In the genomic region with DNA sequence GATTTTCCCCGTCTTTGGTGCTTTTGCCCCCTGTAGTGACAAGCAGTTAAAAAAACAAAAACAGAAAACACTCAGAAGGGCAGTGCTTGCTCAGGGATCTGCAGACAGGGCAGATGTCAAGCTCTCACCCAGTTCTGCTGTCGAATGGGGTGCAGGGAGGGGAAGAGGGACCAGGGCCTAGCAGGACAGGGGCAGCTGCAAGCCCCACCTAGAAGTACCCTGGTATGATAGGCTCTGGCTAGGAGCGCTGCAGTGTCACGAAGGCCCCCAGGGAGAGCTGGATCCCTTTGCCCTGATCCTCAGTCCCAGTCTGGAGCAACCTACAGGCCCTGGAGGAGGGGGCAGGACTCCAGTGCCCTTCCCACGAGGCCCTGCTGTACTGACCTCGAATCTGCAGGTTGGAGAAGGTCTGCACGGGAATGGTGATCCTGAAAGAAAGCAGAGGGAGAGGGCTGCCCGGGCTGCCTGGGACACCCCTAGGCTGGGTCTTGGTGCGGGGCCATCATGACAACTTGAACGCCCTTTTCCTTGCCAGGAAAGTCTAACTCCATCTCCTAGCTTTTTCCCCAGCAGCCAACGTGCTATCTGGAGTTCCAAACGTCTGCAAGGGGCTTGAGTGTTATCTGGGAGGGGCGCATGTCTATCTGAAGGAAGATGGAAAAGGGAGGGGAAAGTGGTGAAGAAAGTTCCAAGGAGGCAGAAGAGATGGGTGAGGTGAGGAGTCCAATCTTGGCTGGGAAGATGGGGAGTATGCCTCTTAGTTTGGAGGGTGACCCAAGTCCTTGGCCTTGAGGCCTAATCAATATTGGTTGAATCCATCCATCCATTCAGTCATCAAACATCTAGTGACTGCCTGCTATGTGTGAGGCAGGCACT, we compare ENCODE assay signal across 10 cellular contexts. TPM values are rescaled to one million over a fixed set of nuclear protein-coding genes. Genes with fewer than 3 reads are reported as not detected.
DNase-seq lines count a peak whose midpoint lies in the region; ATAC-seq and TF ChIP-seq lines count a peak whose summit lies in the region.
"Had no signal": no experiment of that assay in that cellular context is flagged by ENCODE, and none has a peak within 500 bp of the region (broad histone marks: within the 10 kb centered on the region; RNA-seq: fewer than 3 reads in every experiment).

No MANE protein-coding gene starts in this region.

- no peaks in the 10 kb centered on the region for H3K9me3 ChIP-seq in RWPE2 (ENCODE audit: severe bottlenecking)
- H3K9me3 ChIP-seq in hepatocyte (ENCODE audit: low read depth) = no peaks in the 10 kb centered on the region
- H3K9me3 ChIP-seq: suprapubic skin had no signal

- H3K27me3 ChIP-seq in RWPE2 (ENCODE audit: insufficient read depth, poor library complexity, severe bottlenecking) (no peaks in the 10 kb centered on the region), hepatocyte (peaks cover 4% of the 10 kb centered on the region)

- H4K20me1 ChIP-seq in hepatocyte (ENCODE audit: insufficient read depth, poor library complexity, severe bottlenecking) = no peaks in the 10 kb centered on the region

- H2AFZ ChIP-seq in hepatocyte = no peak overlapping the region

- H3K4me3 ChIP-seq in RWPE2 (ENCODE audit: severe bottlenecking) (no peak overlapping the region), hepatocyte (no peak overlapping the region)

- intact Hi-C loops in posterior vena cava (cut with DNase I) = loop anchor here (10.0 kb wide), 2 partner anchors 194 to 224 kb away; partner anchors contain the start of genes ACBD4 (in 1 of the 2) and PLCD3 (in 1 of the 2)

- peak; percentile 9 for DNase-seq in GM13977 (ENCODE audit: low spot score)
- DNase-seq in RWPE2 (ENCODE audit: low spot score) = no peak
- no peak for DNase-seq in hepatocyte (ENCODE audit: low spot score)
- DNase-seq in posterior vena cava (ENCODE audit: low spot score) = peak; percentile 60
- no peak for DNase-seq in GF-D8 (lab: John Stamatoyannopoulos, UW)
- no peak for DNase-seq in MV-4-11 (lab: John Stamatoyannopoulos, UW)
- DNase-seq: NCI-H2029 had no signal

- H3K79me2 ChIP-seq in hepatocyte = no peaks in the 10 kb centered on the region

- ATAC-seq in RWPE2 (ENCODE audit: low read depth) (no peak), GM21528 (IDR thresholded peaks at IDR 0.05; ENCODE audit: low FRiP score, unreplicated experiment) (no peak)

- H3K4me2 ChIP-seq in hepatocyte = peak overlapping the region; percentile 85

- H3K4me1 ChIP-seq in RWPE2 (ENCODE audit: insufficient read depth, poor library complexity, severe bottlenecking) (peaks cover 26% of the 10 kb centered on the region), hepatocyte (ENCODE audit: insufficient read depth) (peaks cover 13% of the 10 kb centered on the region)

- H3K27ac ChIP-seq in RWPE2 (ENCODE audit: poor library complexity, severe bottlenecking) = peak overlapping the region; percentile 71
- no peak overlapping the region for H3K27ac ChIP-seq in hepatocyte
- H3K27ac ChIP-seq: suprapubic skin had no signal

- in situ Hi-C loops in GM13977 (cut with MboI; ENCODE audit: low pct_unique_long_range_greater_than_20kb, low sequenced_read_pairs, unreplicated experiment) = no loop called here

- no peaks in the 10 kb centered on the region for H3K36me3 ChIP-seq in RWPE2 (ENCODE audit: low read depth)
- no peaks in the 10 kb centered on the region for H3K36me3 ChIP-seq in hepatocyte (replicated peaks; ENCODE audit: insufficient read depth, low read depth)
- H3K36me3 ChIP-seq: suprapubic skin had no signal

- WGBS in hepatocyte (ENCODE audit: low lambda C conversion rate, missing lambda C conversion rate) = 84% methylated on average over 13 of the region's 13 CpGs

- H3K9me2 ChIP-seq in hepatocyte (replicated peaks; ENCODE audit: insufficient read depth) = no peaks in the 10 kb centered on the region

- TF ChIP-seq CTCF in GM13977 (IDR thresholded peaks at IDR 0.05; ENCODE audit: extremely low read depth, insufficient read depth, missing control alignments) = no peak
- TF ChIP-seq CTCF in RWPE2 (IDR thresholded peaks at IDR 0.05; ENCODE audit: poor library complexity, severe bottlenecking) = no peak
- TF ChIP-seq CTCF in hepatocyte (IDR thresholded peaks at IDR 0.05; ENCODE audit: poor library complexity) = no peak

RNA-seq across cellular contexts. Expression of gene GFAP, which starts 4.8 kb away (rescaled TPM):
- total RNA-seq in hepatocyte = 0.10 and 1.6 TPM in 2 replicates
- polyA plus RNA-seq in hepatocyte = not detected in 2 replicates
- 1 to 10 TPM in 1 of 2 donors, under 1 TPM in 1; 0.51 to 1.7 TPM for total RNA-seq in posterior vena cava
- total RNA-seq: SK-MEL-5 had no signal

RNA-seq across cellular contexts. Expression of gene EFTUD2, which starts 11.2 kb away (rescaled TPM):
- total RNA-seq in hepatocyte (57.0 and 87.0 TPM in 2 replicates), posterior vena cava (10 to 100 TPM; 65.2 to 71.9 TPM)
- 65.2 and 65.6 TPM in 2 replicates for polyA plus RNA-seq in hepatocyte

RNA-seq across cellular contexts. Expression of gene KIF18B, which starts 37.1 kb away (rescaled TPM):
- total RNA-seq in hepatocyte = 1.8 and 2.1 TPM in 2 replicates
- polyA plus RNA-seq in hepatocyte = 4.3 and 5.0 TPM in 2 replicates
- under 1 TPM; 0.10 to 0.65 TPM for total RNA-seq in posterior vena cava

RNA-seq across cellular contexts. Expression of gene C1QL1, which starts 57.6 kb away (rescaled TPM):
- total RNA-seq in hepatocyte (12.8 and 15.1 TPM in 2 replicates), posterior vena cava (under 1 TPM; 0.19 to 0.42 TPM)
- polyA plus RNA-seq in hepatocyte = 54.9 and 68.3 TPM in 2 replicates
- total RNA-seq: suprapubic skin had no signal

Comparison
In these comparisons a context has a peak if more than half of its experiments do, and no peak if none do; other contexts are left out.
1. DNase-seq: peak in GM13977 (single experiment) and posterior vena cava (single experiment); none in RWPE2 (single experiment), hepatocyte (single experiment), GF-D8 (single experiment) and MV-4-11 (single experiment).